14 cellular contexts compared by ENCODE assay signal in genomic region chr21:25186278-25186677, GRCh38.
DNase-seq lines count a peak whose midpoint lies in the region; ATAC-seq, FAIRE-seq and TF ChIP-seq lines count a peak whose summit lies in the region.
"Had no signal": no experiment of that assay in that cellular context is flagged by ENCODE, and none has a peak within 500 bp of the region (broad histone marks: within the 10 kb centered on the region; RNA-seq: fewer than 3 reads in every experiment).

No MANE protein-coding gene starts in this region.

- H3K27ac Mint-ChIP-seq in naive thymus-derived CD4-positive, alpha-beta T cell: no peak overlapping the region
- H3K27ac Mint-ChIP-seq: activated CD4-positive, alpha-beta memory T cell treated with anti-CD3 and anti-CD28 coated beads, Interleukin-2, amount 10 ng/mL, durations not matched to agents 7 days and 5 days; activated naive CD4-positive, alpha-beta T cell treated with anti-CD3 and anti-CD28 coated beads, Interleukin-2, amount 50 U/mL, for 72 hours; stimulated activated naive CD8-positive, alpha-beta T cell treated with anti-CD3 and anti-CD28 coated beads, Interleukin-15, amount 100 ng/mL, for 72 hours had no signal

- H3K4me3 Mint-ChIP-seq in naive thymus-derived CD4-positive, alpha-beta T cell: no peak overlapping the region
- H3K4me3 Mint-ChIP-seq: activated CD4-positive, alpha-beta memory T cell treated with anti-CD3 and anti-CD28 coated beads, Interleukin-2, amount 10 ng/mL, durations not matched to agents 7 days and 5 days; stimulated activated naive CD8-positive, alpha-beta T cell treated with anti-CD3 and anti-CD28 coated beads, Interleukin-15, amount 100 ng/mL, for 72 hours had no signal

- H3K4me3 ChIP-seq in fibroblast of lung (replicated peaks in 1 of 4; ENCODE audit: control extremely low read depth in 1 of 4, insufficient read depth in 1 of 4, low read depth in 3 of 4, low read length in 4 of 4) (no peak overlapping the region), upper lobe of left lung (no peak overlapping the region), vagina (no peak overlapping the region)
- no peak overlapping the region for H3K4me3 ChIP-seq in naive thymus-derived CD4-positive, alpha-beta T cell (ENCODE audit: low read length)

- no peak overlapping the region for H2AFZ ChIP-seq in fibroblast of lung (ENCODE audit: low read length)

- no peaks in the 10 kb centered on the region for H3K36me3 ChIP-seq in fibroblast of lung (ENCODE audit: control insufficient read depth, insufficient read depth, low read length)
- H3K36me3 ChIP-seq in upper lobe of left lung: no peaks in the 10 kb centered on the region
- no peaks in the 10 kb centered on the region for H3K36me3 ChIP-seq in naive thymus-derived CD4-positive, alpha-beta T cell (ENCODE audit: control insufficient read depth in 2 of 3, insufficient read depth in 3 of 3, low read length in 3 of 3)
- no peaks in the 10 kb centered on the region for H3K36me3 ChIP-seq in vagina

- TF ChIP-seq POLR2A in upper lobe of left lung (IDR thresholded peaks at IDR 0.05) (no peak), vagina (IDR thresholded peaks at IDR 0.05) (no peak)

- CTCF ChIA-PET in naive thymus-derived CD4-positive, alpha-beta T cell (lab: Charles Lee): no interaction called here

- intact Hi-C loops in naive thymus-derived CD4-positive, alpha-beta T cell (cut with micrococcal nuclease): no loop called here
- intact Hi-C loops in vagina (cut with DNase I): loop anchor here (10.0 kb wide), 1 partner anchor 59 kb away; no protein-coding TSS in a partner anchor

- no peaks in the 10 kb centered on the region for H3K9me3 ChIP-seq in fibroblast of lung (ENCODE audit: control insufficient read depth, insufficient read depth, low read depth, low read length)
- H3K9me3 ChIP-seq in upper lobe of left lung: no peaks in the 10 kb centered on the region
- no peaks in the 10 kb centered on the region for H3K9me3 ChIP-seq in naive thymus-derived CD4-positive, alpha-beta T cell (ENCODE audit: control insufficient read depth in 2 of 3, low read length in 3 of 3)
- H3K9me3 ChIP-seq in vagina: no peaks in the 10 kb centered on the region

- H3K4me1 ChIP-seq in fibroblast of lung (ENCODE audit: control insufficient read depth, extremely low read depth, insufficient read depth, low read length) (no peaks in the 10 kb centered on the region), upper lobe of left lung (no peaks in the 10 kb centered on the region), vagina (no peaks in the 10 kb centered on the region)
- no peaks in the 10 kb centered on the region for H3K4me1 ChIP-seq in naive thymus-derived CD4-positive, alpha-beta T cell (ENCODE audit: control insufficient read depth in 2 of 2, insufficient read depth in 2 of 2, low read length in 2 of 2)

- no peak overlapping the region for H3K27ac ChIP-seq in fibroblast of lung (ENCODE audit: insufficient read depth, low read length)
- no peak overlapping the region for H3K27ac ChIP-seq in upper lobe of left lung
- H3K27ac ChIP-seq in naive thymus-derived CD4-positive, alpha-beta T cell (ENCODE audit: low read depth, low read length): no peak overlapping the region
- no peak overlapping the region for H3K27ac ChIP-seq in vagina

- H3K79me2 ChIP-seq in fibroblast of lung (ENCODE audit: control insufficient read depth, insufficient read depth, low read length): no peaks in the 10 kb centered on the region

- H3K4me2 ChIP-seq in fibroblast of lung (ENCODE audit: extremely low read depth, insufficient read depth, low read length): no peak overlapping the region

- H3K27me3 Mint-ChIP-seq in naive thymus-derived CD4-positive, alpha-beta T cell: no peaks in the 10 kb centered on the region
- H3K27me3 Mint-ChIP-seq: activated CD4-positive, alpha-beta memory T cell treated with anti-CD3 and anti-CD28 coated beads, Interleukin-2, amount 10 ng/mL, durations not matched to agents 7 days and 5 days; stimulated activated naive CD8-positive, alpha-beta T cell treated with anti-CD3 and anti-CD28 coated beads, Interleukin-15, amount 100 ng/mL, for 72 hours had no signal

- H3K27me3 ChIP-seq in fibroblast of lung (ENCODE audit: control insufficient read depth, insufficient read depth, low read length): no peaks in the 10 kb centered on the region
- no peaks in the 10 kb centered on the region for H3K27me3 ChIP-seq in upper lobe of left lung
- H3K27me3 ChIP-seq in naive thymus-derived CD4-positive, alpha-beta T cell (ENCODE audit: control insufficient read depth in 2 of 2, insufficient read depth in 2 of 2, low read length in 2 of 2): no peaks in the 10 kb centered on the region
- no peaks in the 10 kb centered on the region for H3K27me3 ChIP-seq in vagina

- H4K20me1 ChIP-seq in fibroblast of lung (ENCODE audit: control insufficient read depth, extremely low read depth, insufficient read depth, low read length): no peaks in the 10 kb centered on the region

- POLR2A ChIA-PET in naive thymus-derived CD4-positive, alpha-beta T cell (lab: Charles Lee): no interaction called here

- TF ChIP-seq CTCF in fibroblast of lung (conservative IDR thresholded peaks at IDR 0.05 in 1 of 2, IDR thresholded peaks at IDR 0.05 in 1 of 2; ENCODE audit: low read depth in 1 of 2, low read length in 2 of 2) (no peak), upper lobe of left lung (IDR thresholded peaks at IDR 0.05) (no peak), vagina (IDR thresholded peaks at IDR 0.05) (no peak)

- H3K36me3 Mint-ChIP-seq in naive thymus-derived CD4-positive, alpha-beta T cell: no peaks in the 10 kb centered on the region
- H3K36me3 Mint-ChIP-seq: activated naive CD4-positive, alpha-beta T cell treated with anti-CD3 and anti-CD28 coated beads, Interleukin-2, amount 50 U/mL, for 72 hours had no signal

- H3K9ac ChIP-seq in fibroblast of lung (ENCODE audit: insufficient read depth, low read length): no peak overlapping the region

- no peak for TF ChIP-seq EP300 in upper lobe of left lung (IDR thresholded peaks at IDR 0.05)

- peak; percentile 36 for ATAC-seq in GM21447 (IDR thresholded peaks at IDR 0.05; ENCODE audit: unreplicated experiment)
- peak; percentile 37 for ATAC-seq in HG03565 (IDR thresholded peaks at IDR 0.05; ENCODE audit: unreplicated experiment)
- ATAC-seq in upper lobe of left lung (ENCODE audit: low FRiP score in 2 of 2): no peak
- no peak for ATAC-seq in naive thymus-derived CD4-positive, alpha-beta T cell
- ATAC-seq: activated naive CD4-positive, alpha-beta T cell treated with anti-CD3 and anti-CD28 coated beads, Interleukin-2, amount 50 U/mL, for 72 hours; stimulated activated naive CD8-positive, alpha-beta T cell treated with anti-CD3 and anti-CD28 coated beads, Interleukin-15, amount 100 ng/mL, for 72 hours had no signal

- H3K4me1 Mint-ChIP-seq in naive thymus-derived CD4-positive, alpha-beta T cell: no peaks in the 10 kb centered on the region
- H3K4me1 Mint-ChIP-seq: activated CD4-positive, alpha-beta memory T cell treated with anti-CD3 and anti-CD28 coated beads, Interleukin-2, amount 10 ng/mL, durations not matched to agents 7 days and 5 days; stimulated activated naive CD8-positive, alpha-beta T cell treated with anti-CD3 and anti-CD28 coated beads, Interleukin-15, amount 100 ng/mL, for 72 hours had no signal

- no peak for DNase-seq in GM18507 (ENCODE audit: extremely low spot score, insufficient read length, low read depth)
- peak; percentile 10 to 47 for DNase-seq in fibroblast of lung (ENCODE audit: low read depth in 2 of 2)
- DNase-seq in upper lobe of left lung: no peak
- no peak for DNase-seq in naive thymus-derived CD4-positive, alpha-beta T cell
- DNase-seq in dedifferentiated amniotic fluid mesenchymal stem cell (ENCODE audit: extremely low spot score): no peak
- DNase-seq in vagina (ENCODE audit: extremely low spot score in 2 of 2): no peak
- DNase-seq: activated CD4-positive, alpha-beta memory T cell treated with anti-CD3 and anti-CD28 coated beads, Interleukin-2, amount 10 ng/mL, durations not matched to agents 7 days and 5 days; DMS153; kidney glomerular epithelial cell; NCI-H69; stimulated activated naive CD8-positive, alpha-beta T cell treated with anti-CD3 and anti-CD28 coated beads, Interleukin-15, amount 100 ng/mL, for 72 hours had no signal

- FAIRE-seq in GM18507 (lab: Jason Lieb, UNC): peak; percentile 78

- no peaks in the 10 kb centered on the region for H3K9me3 Mint-ChIP-seq in naive thymus-derived CD4-positive, alpha-beta T cell
- H3K9me3 Mint-ChIP-seq: activated naive CD4-positive, alpha-beta T cell treated with anti-CD3 and anti-CD28 coated beads, Interleukin-2, amount 50 U/mL, for 72 hours; stimulated activated naive CD8-positive, alpha-beta T cell treated with anti-CD3 and anti-CD28 coated beads, Interleukin-15, amount 100 ng/mL, for 72 hours had no signal

Comparison
In these comparisons a context has a peak if more than half of its experiments do, and no peak if none do; other contexts are left out.
1. DNase-seq: peak in fibroblast of lung (2 of 2); none in GM18507 (single experiment), upper lobe of left lung (0 of 2), naive thymus-derived CD4-positive, alpha-beta T cell (0 of 9), dedifferentiated amniotic fluid mesenchymal stem cell (single experiment) and vagina (0 of 2).
2. ATAC-seq: peak in GM21447 (single experiment) and HG03565 (single experiment); none in upper lobe of left lung (0 of 2) and naive thymus-derived CD4-positive, alpha-beta T cell (single experiment).